In genomic region chr14:59463773-59464650, GRCh38 we compare ENCODE assay signal across 8 cellular contexts. TPM values are rescaled to one million over a fixed set of nuclear protein-coding genes. Genes with fewer than 3 reads are reported as not detected.
DNase-seq lines count a peak whose midpoint lies in the region; ATAC-seq lines count a peak whose summit lies in the region.

No MANE protein-coding gene starts in this region.

- ATAC-seq in HG03442 (IDR thresholded peaks at IDR 0.05; ENCODE audit: unreplicated experiment) (peak; percentile 22), HG02678 (IDR thresholded peaks at IDR 0.05; ENCODE audit: unreplicated experiment) (no peak)
- ATAC-seq in activated T-helper 17 cell treated with anti-CD3 and anti-CD28 coated beads, Interleukin-2, amount 50 U/mL, for 72 hours (replicated peaks), result peak; percentile 68

- H3K79me1 ChIP-seq in trophoblast cell (ENCODE audit: low read length), result no peaks in the 10 kb centered on the region

- H3K4me2 ChIP-seq in trophoblast cell (ENCODE audit: low read length), result peak overlapping the region; percentile 89

- H3K36me3 ChIP-seq in trophoblast cell (ENCODE audit: control insufficient read depth in 1 of 2, insufficient read depth in 2 of 2, low read length in 2 of 2) (no peaks in the 10 kb centered on the region), SJCRH30 (peaks cover 33% of the 10 kb centered on the region)

- H3K4me3 Mint-ChIP-seq in activated T-helper 17 cell treated with anti-CD3 and anti-CD28 coated beads, Interleukin-2, amount 50 U/mL, for 72 hours, result peak overlapping the region; percentile 82

- no peak overlapping the region for H2AK5ac ChIP-seq in trophoblast cell (ENCODE audit: low read length)

- no peaks in the 10 kb centered on the region for H3K36me3 Mint-ChIP-seq in activated T-helper 17 cell treated with anti-CD3 and anti-CD28 coated beads, Interleukin-2, amount 50 U/mL, for 72 hours (ENCODE audit: low read depth)

- no peaks in the 10 kb centered on the region for H3K9me3 Mint-ChIP-seq in activated T-helper 17 cell treated with anti-CD3 and anti-CD28 coated beads, Interleukin-2, amount 50 U/mL, for 72 hours

- H3K14ac ChIP-seq in trophoblast cell (ENCODE audit: low read length), result no peak overlapping the region

- no peaks in the 10 kb centered on the region for H3K27me3 Mint-ChIP-seq in activated T-helper 17 cell treated with anti-CD3 and anti-CD28 coated beads, Interleukin-2, amount 50 U/mL, for 72 hours

- H2BK5ac ChIP-seq in trophoblast cell (ENCODE audit: low read depth, low read length, poor library complexity), result no peak overlapping the region

- no peak overlapping the region for H4K12ac ChIP-seq in trophoblast cell (ENCODE audit: low read depth, low read length)

- H3K4me1 Mint-ChIP-seq in activated T-helper 17 cell treated with anti-CD3 and anti-CD28 coated beads, Interleukin-2, amount 50 U/mL, for 72 hours, result no peaks in the 10 kb centered on the region

- H4K8ac ChIP-seq in trophoblast cell (ENCODE audit: low read depth, low read length), result no peak overlapping the region

- no peak overlapping the region for H3K23ac ChIP-seq in trophoblast cell (ENCODE audit: low read length)

- H3K9ac ChIP-seq in trophoblast cell (ENCODE audit: low read length), result no peak overlapping the region

- no peak overlapping the region for H2BK120ac ChIP-seq in trophoblast cell (ENCODE audit: insufficient read depth, low read length, poor library complexity)

- H3K27ac ChIP-seq in trophoblast cell (ENCODE audit: low read depth, low read length) (no peak overlapping the region), SJCRH30 (no peak overlapping the region)

- no peak overlapping the region for H3K4ac ChIP-seq in trophoblast cell (ENCODE audit: low read depth, low read length)

- H3K9me3 ChIP-seq in trophoblast cell (ENCODE audit: insufficient read depth, low read depth, low read length) (no peaks in the 10 kb centered on the region), SJCRH30 (replicated peaks) (no peaks in the 10 kb centered on the region)

- H3K4me3 ChIP-seq in trophoblast cell (ENCODE audit: low read depth, low read length), result peak overlapping the region; percentile 72
- H3K4me3 ChIP-seq in SJCRH30, result no peak overlapping the region

- WGBS in trophoblast cell (ENCODE audit: extremely low coverage, insufficient coverage, insufficient read length), result no CpG with 5 or more reads among the region's 83 CpGs

- H3K18ac ChIP-seq in trophoblast cell (ENCODE audit: low read length), result no peak overlapping the region

- H3K4me1 ChIP-seq in trophoblast cell (ENCODE audit: control insufficient read depth in 1 of 2, insufficient read depth in 2 of 2, low read length in 2 of 2), result peaks cover 7% of the 10 kb centered on the region in 2 experiments
- H3K4me1 ChIP-seq in SJCRH30, result peaks cover 6% of the 10 kb centered on the region; the same call in 1 of the 2 replicates

- H4K91ac ChIP-seq in trophoblast cell (ENCODE audit: low read depth, low read length), result no peak overlapping the region

- no peaks in the 10 kb centered on the region for H3K79me2 ChIP-seq in trophoblast cell (ENCODE audit: control insufficient read depth, insufficient read depth, low read length, poor library complexity)

- DNase-seq in activated CD4-positive, alpha-beta T cell treated with anti-CD3 and anti-CD28 coated beads for 48 hours, result peak; percentile 62
- no peak for DNase-seq in activated CD4-positive, alpha-beta T cell treated with anti-CD3 and anti-CD28 coated beads for 1 hour
- DNase-seq in head of caudate nucleus (peak in 29 of 42 donors; percentile 15 to 70 (median 42)), trophoblast cell (no peak), SJCRH30 (no peak)

- no peak overlapping the region for H2BK12ac ChIP-seq in trophoblast cell (ENCODE audit: low read length)

- intact Hi-C loops in head of caudate nucleus (cut with DNase I), result no loop called here

- H3K27me3 ChIP-seq in trophoblast cell (ENCODE audit: insufficient read depth, low read length) (peaks cover 14% of the 10 kb centered on the region), SJCRH30 (no peaks in the 10 kb centered on the region)

- H3K27ac Mint-ChIP-seq in activated T-helper 17 cell treated with anti-CD3 and anti-CD28 coated beads, Interleukin-2, amount 50 U/mL, for 72 hours, result no peak overlapping the region

- peak overlapping the region; percentile 14 for H2AFZ ChIP-seq in trophoblast cell (ENCODE audit: insufficient read depth, low read length, poor library complexity)

RNA-seq across cellular contexts. Expression of gene GPR135, which starts 1.2 kb away (rescaled TPM):
- 1 to 10 TPM; 2.1 to 2.9 TPM for total RNA-seq in activated T-helper 17 cell treated with anti-CD3 and anti-CD28 coated beads, Interleukin-2, amount 50 U/mL, for 72 hours
- polyA plus RNA-seq in trophoblast cell (2013), result 0.23 and 0.25 TPM in 2 replicates
- 1.8 and 2.3 TPM in 2 replicates for total RNA-seq in SJCRH30 (2014; rRNA removed; shearing (Covaris generic))

RNA-seq across cellular contexts. Expression of gene L3HYPDH, which starts 20.2 kb away (rescaled TPM):
- total RNA-seq in activated T-helper 17 cell treated with anti-CD3 and anti-CD28 coated beads, Interleukin-2, amount 50 U/mL, for 72 hours, result 10 to 100 TPM; 15.5 to 16.4 TPM
- 6.1 and 6.3 TPM in 2 replicates for polyA plus RNA-seq in trophoblast cell (2013)
- total RNA-seq in SJCRH30 (2014; rRNA removed; shearing (Covaris generic)), result 10.5 and 13.7 TPM in 2 replicates

RNA-seq across cellular contexts. Expression of gene JKAMP, which starts 20.3 kb away (rescaled TPM):
- 10 to 100 TPM; 25.4 to 29.4 TPM for total RNA-seq in activated T-helper 17 cell treated with anti-CD3 and anti-CD28 coated beads, Interleukin-2, amount 50 U/mL, for 72 hours
- polyA plus RNA-seq in trophoblast cell (2013), result 47.1 and 47.7 TPM in 2 replicates
- 55.7 and 65.0 TPM in 2 replicates for total RNA-seq in SJCRH30 (2014; rRNA removed; shearing (Covaris generic))

Comparison
In these comparisons a context has a peak if more than half of its experiments do, and no peak if none do; other contexts are left out.
1. DNase-seq: peak in activated CD4-positive, alpha-beta T cell treated with anti-CD3 and anti-CD28 coated beads for 48 hours (single experiment) and head of caudate nucleus (29 of 42); none in activated CD4-positive, alpha-beta T cell treated with anti-CD3 and anti-CD28 coated beads for 1 hour (single experiment), trophoblast cell (0 of 2) and SJCRH30 (0 of 2).